ENCODE assay signal across 9 cellular contexts in the genomic region with DNA sequence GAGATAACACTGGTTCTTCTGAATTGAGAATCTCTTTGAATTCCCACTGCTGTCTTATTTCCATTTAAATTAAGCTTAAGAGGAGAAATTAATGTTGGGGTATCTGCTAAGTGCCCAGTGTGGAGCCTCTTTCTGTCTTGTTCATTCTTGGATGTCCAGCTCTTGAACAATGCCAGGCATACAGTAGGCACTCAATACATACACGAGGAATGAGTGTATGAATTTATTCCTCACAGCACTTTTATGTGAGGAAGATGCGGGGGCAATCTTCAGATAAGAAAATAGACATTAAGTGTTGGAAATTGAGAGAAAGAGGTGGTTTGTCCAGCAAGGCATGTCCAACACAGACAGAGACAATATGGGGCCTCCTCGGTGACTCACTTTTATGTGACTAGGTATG. TPM values are rescaled to one million over a fixed set of nuclear protein-coding genes. Genes with fewer than 3 reads are reported as not detected.
DNase-seq lines count a peak whose midpoint lies in the region; ATAC-seq and TF ChIP-seq lines count a peak whose summit lies in the region.
"Had no signal": no experiment of that assay in that cellular context is flagged by ENCODE, and none has a peak within 500 bp of the region (broad histone marks: within the 10 kb centered on the region; RNA-seq: fewer than 3 reads in every experiment).

No MANE protein-coding gene starts in this region.

- H3K9me3 Mint-ChIP-seq in activated T-cell treated with anti-CD3 and anti-CD28 coated beads, Interleukin-2, amount 50 U/mL, for 72 hours = no peaks in the 10 kb centered on the region
- H3K9me3 Mint-ChIP-seq in activated naive CD4-positive, alpha-beta T cell treated with anti-CD3 and anti-CD28 coated beads, Interleukin-2, amount 50 U/mL, for 72 hours = peaks cover 9 to 20% of the 10 kb centered on the region in 2 donors

- in situ Hi-C loops in transverse colon (cut with MboI; ENCODE audit: low pct_ligation_motif_present in 1 of 4, low pct_unique_long_range_greater_than_20kb in 1 of 4, low sequenced_read_pairs in 3 of 4) = no loop called here

- H3K27me3 ChIP-seq in right lobe of liver (no peaks in the 10 kb centered on the region), transverse colon (peaks cover 2% of the 10 kb centered on the region)

- H3K4me1 ChIP-seq in right lobe of liver (no peaks in the 10 kb centered on the region), transverse colon (peaks cover 0 to 12% (median 0%) of the 10 kb centered on the region in 4 donors)

- H3K4me1 Mint-ChIP-seq in activated T-cell treated with anti-CD3 and anti-CD28 coated beads, Interleukin-2, amount 50 U/mL, for 72 hours (ENCODE audit: low read depth) = peaks cover 53% of the 10 kb centered on the region

- H3K4me3 ChIP-seq in right lobe of liver (no peak overlapping the region), transverse colon (peak overlapping the region in 1 of 4 donors; percentile 2)

- no peak for TF ChIP-seq POLR2A in right lobe of liver (IDR thresholded peaks at IDR 0.05)
- no peak for TF ChIP-seq POLR2A in transverse colon (IDR thresholded peaks at IDR 0.05)

- intact Hi-C loops in right lobe of liver (cut with DNase I) (no loop called here), transverse colon (cut with DNase I; ENCODE audit: low total_unique reads) (no loop called here)

- H3K9me3 ChIP-seq in right lobe of liver (no peaks in the 10 kb centered on the region), transverse colon (no peaks in the 10 kb centered on the region)

- no peak for TF ChIP-seq EP300 in transverse colon (IDR thresholded peaks at IDR 0.05; ENCODE audit: low read depth)

- ATAC-seq in activated T-cell treated with anti-CD3 and anti-CD28 coated beads, Interleukin-2, amount 50 U/mL, for 72 hours (replicated peaks in 1 of 2) = no peak
- ATAC-seq in activated naive CD4-positive, alpha-beta T cell treated with anti-CD3 and anti-CD28 coated beads, Interleukin-2, amount 50 U/mL, for 72 hours = no peak
- ATAC-seq in right lobe of liver = peak in 1 of 4 donors; percentile 8

- H3K36me3 ChIP-seq in right lobe of liver = no peaks in the 10 kb centered on the region
- H3K36me3 ChIP-seq in transverse colon = no peaks in the 10 kb centered on the region

- H3K27ac Mint-ChIP-seq in activated T-cell treated with anti-CD3 and anti-CD28 coated beads, Interleukin-2, amount 50 U/mL, for 72 hours = peak overlapping the region; percentile 97
- H3K27ac Mint-ChIP-seq in activated naive CD4-positive, alpha-beta T cell treated with anti-CD3 and anti-CD28 coated beads, Interleukin-2, amount 50 U/mL, for 72 hours = peak overlapping the region; percentile 91 to 100

- H3K36me3 Mint-ChIP-seq in activated T-cell treated with anti-CD3 and anti-CD28 coated beads, Interleukin-2, amount 50 U/mL, for 72 hours (ENCODE audit: insufficient read depth in 2 of 2) = no peaks in the 10 kb centered on the region
- peaks cover 5 to 11% of the 10 kb centered on the region in 2 donors for H3K36me3 Mint-ChIP-seq in activated naive CD4-positive, alpha-beta T cell treated with anti-CD3 and anti-CD28 coated beads, Interleukin-2, amount 50 U/mL, for 72 hours

- peak overlapping the region; percentile 63 to 86 for H3K4me3 Mint-ChIP-seq in activated T-cell treated with anti-CD3 and anti-CD28 coated beads, Interleukin-2, amount 50 U/mL, for 72 hours

- WGBS in right lobe of liver (ENCODE audit: insufficient coverage, low coverage, low lambda C conversion rate, missing lambda C conversion rate) = 87% methylated on average over 3 of the region's 3 CpGs
- WGBS in transverse colon (ENCODE audit: low coverage in 1 of 2), 2 donors = 86 to 100% methylated on average over 1 to 3 of the region's 3 CpGs

- H3K27me3 Mint-ChIP-seq in activated T-cell treated with anti-CD3 and anti-CD28 coated beads, Interleukin-2, amount 50 U/mL, for 72 hours (ENCODE audit: low read depth) = peaks cover 15% of the 10 kb centered on the region

- no peak for DNase-seq in activated T-cell treated with anti-CD3 and anti-CD28 coated beads, Interleukin-2, amount 50 U/mL, for 72 hours
- DNase-seq in activated T-cell treated with anti-CD3 and anti-CD28 coated beads, Interleukin-2, amount 50 U/mL, for 48 hours = no peak
- DNase-seq in activated naive CD4-positive, alpha-beta T cell treated with anti-CD3 and anti-CD28 coated beads, Interleukin-2, amount 50 U/mL, for 72 hours (ENCODE audit: low spot score in 2 of 2) = no peak
- DNase-seq in right lobe of liver (no peak), transverse colon (no peak), RPMI8226 (no peak), NCI-H1436 (lab: John Stamatoyannopoulos, UW) (no peak), NCI-H1930 (lab: John Stamatoyannopoulos, UW) (no peak)

- TF ChIP-seq CTCF in right lobe of liver (IDR thresholded peaks at IDR 0.05) = no peak
- no peak for TF ChIP-seq CTCF in transverse colon (IDR thresholded peaks at IDR 0.05)

- H3K27ac ChIP-seq in right lobe of liver = peak overlapping the region in 2 of 3 donors; percentile 5 to 13
- H3K27ac ChIP-seq in transverse colon = peak overlapping the region; percentile 14 to 61 (median 48)
- H3K27ac ChIP-seq: C4-2B had no signal

RNA-seq across cellular contexts. Expression of gene ATF3, which starts 11.8 kb away (rescaled TPM):
- total RNA-seq in activated T-cell treated with anti-CD3 and anti-CD28 coated beads, Interleukin-2, amount 50 U/mL, for 72 hours = 100 to 1,000 TPM in 1 of 2 donors, 10 to 100 TPM in 1; 96.3 to 107 TPM
- total RNA-seq in activated naive CD4-positive, alpha-beta T cell treated with anti-CD3 and anti-CD28 coated beads, Interleukin-2, amount 50 U/mL, for 72 hours = 10 to 100 TPM; 25.1 to 48.4 TPM
- total RNA-seq in right lobe of liver = 10 to 100 TPM in 5 of 6 experiments, 1 to 10 TPM in 1; 3.7 to 77.2 (median 15.1) TPM
- total RNA-seq in transverse colon = 10 to 100 TPM in 3 of 4 donors, 1 to 10 TPM in 1; 7.8 to 84.8 (median 46.1) TPM
